In genomic region chr9:120944434-120945125, GRCh38 we compare ENCODE assay signal across 11 cellular contexts. TPM values are rescaled to one million over a fixed set of nuclear protein-coding genes. Genes with fewer than 3 reads are reported as not detected.
DNase-seq lines count a peak whose midpoint lies in the region; ATAC-seq and TF ChIP-seq lines count a peak whose summit lies in the region.
"Had no signal": no experiment of that assay in that cellular context is flagged by ENCODE, and none has a peak within 500 bp of the region (broad histone marks: within the 10 kb centered on the region; RNA-seq: fewer than 3 reads in every experiment).

No MANE protein-coding gene starts in this region.

- DNase-seq in GM10248 (ENCODE audit: extremely low spot score): peak; percentile 82
- DNase-seq in activated B cell treated with CpG ODN at 0.5 μM for 24 hours: no peak
- DNase-seq in NCI-H524 (lab: John Stamatoyannopoulos, UW): no peak
- DNase-seq in activated CD4-positive, alpha-beta memory T cell treated with anti-CD3 and anti-CD28 coated beads, Interleukin-2, amount 10 ng/mL, durations not matched to agents 7 days and 5 days: no peak
- no peak for DNase-seq in NCI-H1417 (lab: John Stamatoyannopoulos, UW)
- DNase-seq in NCI-H187 (lab: John Stamatoyannopoulos, UW): no peak
- DNase-seq: NCI-H187 treated with DMSO at 0.1 percent for 48 hours, thyroid gland had no signal

- CTCF ChIA-PET in GM10248 (lab: Yijun Ruan, JAX): no interaction called here
- CTCF ChIA-PET in activated B cell treated with CpG ODN at 0.5 μM for 24 hours (lab: Charles Lee): interaction anchor here (1.0 to 1.7 kb wide), 2 partner anchors 11 to 52 kb away, joined by 3 to 5 read pairs; no protein-coding TSS in a partner anchor
- CTCF ChIA-PET in activated CD4-positive, alpha-beta memory T cell treated with anti-CD3 and anti-CD28 coated beads, Interleukin-2, amount 10 ng/mL, durations not matched to agents 7 days and 5 days (lab: Charles Lee): no interaction called here

- intact Hi-C loops in activated B cell treated with CpG ODN at 0.5 μM for 24 hours (cut with micrococcal nuclease): loop anchor here (1.0 to 2.0 kb wide), 5 partner anchors 8 to 76 kb away; partner anchors contain the start of gene TRAF1

- peak overlapping the region; percentile 8 for H3K4me3 Mint-ChIP-seq in activated B cell treated with CpG ODN at 0.5 μM for 24 hours
- no peak overlapping the region for H3K4me3 Mint-ChIP-seq in activated CD4-positive, alpha-beta memory T cell treated with anti-CD3 and anti-CD28 coated beads, Interleukin-2, amount 10 ng/mL, durations not matched to agents 7 days and 5 days

- TF ChIP-seq CTCF in GM10248 (IDR thresholded peaks at IDR 0.05; ENCODE audit: control extremely low read depth, extremely low read depth, low read depth, missing control alignments): no peak
- TF ChIP-seq CTCF in activated B cell treated with CpG ODN at 0.5 μM for 24 hours (IDR thresholded peaks at IDR 0.05): no peak

- H3K9me3 Mint-ChIP-seq in activated B cell treated with CpG ODN at 0.5 μM for 24 hours: peaks cover 2% of the 10 kb centered on the region
- H3K9me3 Mint-ChIP-seq in activated CD4-positive, alpha-beta memory T cell treated with anti-CD3 and anti-CD28 coated beads, Interleukin-2, amount 10 ng/mL, durations not matched to agents 7 days and 5 days: no peaks in the 10 kb centered on the region

- POLR2A ChIA-PET in GM10248 (lab: Yijun Ruan, JAX) (no interaction called here), activated B cell treated with CpG ODN at 0.5 μM for 24 hours (lab: Charles Lee) (interaction anchor here (0.6 to 2.6 kb wide), 15 partner anchors 9 to 151 kb away, joined by 3 to 23 read pairs (median 6); partner anchors contain the start of genes FBXW2 and TRAF1)
- POLR2A ChIA-PET in activated CD4-positive, alpha-beta memory T cell treated with anti-CD3 and anti-CD28 coated beads, Interleukin-2, amount 10 ng/mL, durations not matched to agents 7 days and 5 days (lab: Charles Lee): no interaction called here

- peak; percentile 99 for ATAC-seq in GM21423 (IDR thresholded peaks at IDR 0.05; ENCODE audit: unreplicated experiment)
- peak; percentile 99 for ATAC-seq in HG03442 (IDR thresholded peaks at IDR 0.05; ENCODE audit: unreplicated experiment)
- peak; percentile 100 for ATAC-seq in activated B cell treated with CpG ODN at 0.5 μM for 24 hours (ENCODE audit: low read depth)

- peaks cover 23% of the 10 kb centered on the region for H3K4me1 Mint-ChIP-seq in activated B cell treated with CpG ODN at 0.5 μM for 24 hours
- peaks cover 4% of the 10 kb centered on the region for H3K4me1 Mint-ChIP-seq in activated CD4-positive, alpha-beta memory T cell treated with anti-CD3 and anti-CD28 coated beads, Interleukin-2, amount 10 ng/mL, durations not matched to agents 7 days and 5 days

- peak overlapping the region; percentile 64 for H3K27ac Mint-ChIP-seq in activated B cell treated with CpG ODN at 0.5 μM for 24 hours
- H3K27ac Mint-ChIP-seq in activated CD4-positive, alpha-beta memory T cell treated with anti-CD3 and anti-CD28 coated beads, Interleukin-2, amount 10 ng/mL, durations not matched to agents 7 days and 5 days: no peak overlapping the region
- H3K27ac Mint-ChIP-seq: progenitor cell of endocrine pancreas had no signal

- no peaks in the 10 kb centered on the region for H3K27me3 Mint-ChIP-seq in activated B cell treated with CpG ODN at 0.5 μM for 24 hours
- peaks cover 9% of the 10 kb centered on the region for H3K27me3 Mint-ChIP-seq in activated CD4-positive, alpha-beta memory T cell treated with anti-CD3 and anti-CD28 coated beads, Interleukin-2, amount 10 ng/mL, durations not matched to agents 7 days and 5 days
- H3K27me3 Mint-ChIP-seq: progenitor cell of endocrine pancreas had no signal

- H3K36me3 Mint-ChIP-seq in activated B cell treated with CpG ODN at 0.5 μM for 24 hours (ENCODE audit: low read depth): no peaks in the 10 kb centered on the region
- H3K36me3 Mint-ChIP-seq in activated CD4-positive, alpha-beta memory T cell treated with anti-CD3 and anti-CD28 coated beads, Interleukin-2, amount 10 ng/mL, durations not matched to agents 7 days and 5 days (ENCODE audit: low read depth): no peaks in the 10 kb centered on the region

RNA-seq across cellular contexts. Expression of gene TRAF1, which starts 18.0 kb away (rescaled TPM):
- total RNA-seq in activated B cell treated with CpG ODN at 0.5 μM for 24 hours: 115 and 130 TPM in 2 replicates
- total RNA-seq in activated CD4-positive, alpha-beta memory T cell treated with anti-CD3 and anti-CD28 coated beads, Interleukin-2, amount 10 ng/mL, durations not matched to agents 7 days and 5 days: 10 to 100 TPM; 73.6 to 74.3 TPM
